Comparison of ENCODE assay signal across 1 cellular context in genomic region chr6:14883921-14884320, GRCh38.
TF ChIP-seq lines count a peak whose summit lies in the region.

No MANE protein-coding gene starts in this region.

TF ChIP-seq in HCT116, 20 proteins besides CTCF, POLR2A, EP300 and RAD21 (continued from another document):
- TF ChIP-seq REST (IDR thresholded peaks at IDR 0.05; ENCODE audit: low read depth) (no peak), ATF3 (IDR thresholded peaks at IDR 0.05) (no peak), YY1 (IDR thresholded peaks at IDR 0.05; ENCODE audit: extremely low read depth, insufficient replicate concordance, low read depth, low read length) (no peak), SP1 (IDR thresholded peaks at IDR 0.05; ENCODE audit: low read depth) (no peak), CEBPB (IDR thresholded peaks at IDR 0.05; ENCODE audit: low read depth) (no peak), TCF7L2 (IDR thresholded peaks at IDR 0.05; ENCODE audit: borderline replicate concordance, extremely low read depth, insufficient read depth, insufficient read length) (no peak), EZH2phosphoT487 (IDR thresholded peaks at IDR 0.05; ENCODE audit: borderline replicate concordance) (no peak)
